1 cellular context compared by ENCODE assay signal in genomic region chr1:78157162-78157561, GRCh38.
TF ChIP-seq lines count a peak whose summit lies in the region.

No MANE protein-coding gene starts in this region.

TF ChIP-seq in IMR-90, 13 proteins besides CTCF, POLR2A, EP300 and RAD21 (continued from another document):
- TF ChIP-seq MAFK (IDR thresholded peaks at IDR 0.05; ENCODE audit: low read depth, low read length): peak; percentile 96
